ENCODE assay signal across 19 cellular contexts in the genomic region with DNA sequence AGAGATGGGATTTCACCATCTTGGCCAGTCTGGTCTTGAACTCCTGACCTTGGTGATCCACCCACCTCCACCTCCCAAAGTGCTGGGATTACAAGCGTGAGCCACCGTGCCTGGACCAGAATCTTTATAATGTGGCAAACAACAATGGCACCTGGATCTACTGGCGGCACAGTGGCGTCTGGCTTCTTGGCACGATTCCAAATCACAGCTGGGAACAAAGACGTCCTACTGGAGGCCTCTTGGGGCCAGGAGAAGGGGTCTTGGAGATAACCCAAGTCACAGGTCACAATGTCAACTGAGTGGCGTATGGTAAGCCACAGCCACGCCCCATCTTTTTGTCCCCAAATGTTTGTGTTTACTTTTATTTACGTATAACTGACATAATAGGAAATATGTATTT.
DNase-seq lines count a peak whose midpoint lies in the region; ATAC-seq and TF ChIP-seq lines count a peak whose summit lies in the region.
"Had no signal": no experiment of that assay in that cellular context is flagged by ENCODE, and none has a peak within 500 bp of the region (broad histone marks: within the 10 kb centered on the region; RNA-seq: fewer than 3 reads in every experiment).

No MANE protein-coding gene starts in this region.

- H3K36me3 ChIP-seq in tibial artery: no peaks in the 10 kb centered on the region
- no peaks in the 10 kb centered on the region for H3K36me3 ChIP-seq in mucosa of descending colon (ENCODE audit: low read depth)
- H3K36me3 ChIP-seq: gastrocnemius medialis, suprapubic skin had no signal

- ATAC-seq in mucosa of descending colon: no peak
- ATAC-seq: gastrocnemius medialis, left colon had no signal

- intact Hi-C loops in tibial artery (cut with DNase I; ENCODE audit: low total_unique reads) (no loop called here), mucosa of descending colon (cut with DNase I, micrococcal nuclease) (no loop called here)

- H3K9me3 ChIP-seq in tibial artery (no peaks in the 10 kb centered on the region), mucosa of descending colon (no peaks in the 10 kb centered on the region)
- H3K9me3 ChIP-seq: gastrocnemius medialis, suprapubic skin had no signal

- DNase-seq in DMS79 treated with DMSO at 0.1 percent for 48 hours (lab: John Stamatoyannopoulos, UW): peak; percentile 94
- DNase-seq in NCI-H146 (lab: John Stamatoyannopoulos, UW): peak; percentile 89
- peak; percentile 62 for DNase-seq in NCI-H2196 treated with DMSO at 0.1 percent for 48 hours (lab: John Stamatoyannopoulos, UW; ENCODE audit: unreplicated experiment)
- DNase-seq in SHP77 (lab: John Stamatoyannopoulos, UW): peak; percentile 55 to 83
- no peak for DNase-seq in tibial artery
- no peak for DNase-seq in midbrain (lab: John Stamatoyannopoulos, UW)
- DNase-seq in activated gamma-delta T cell treated with Interleukin-2 at 50 U/mL for 16 hours: no peak
- DNase-seq in mucosa of descending colon: no peak
- DNase-seq: activated CD4-positive, alpha-beta T cell treated with anti-CD3 and anti-CD28 coated beads, Interleukin-2, amount 50 U/mL, for 1 hour; activated CD8-positive, alpha-beta memory T cell treated with anti-CD3 and anti-CD28 coated beads, Interleukin-2, amount 50 U/mL, for 48 hours; activated gamma-delta T cell; amniotic stem cell; dorsolateral prefrontal cortex; erythroblast; gastrocnemius medialis; left colon; SW 1271 had no signal

- H3K27me3 ChIP-seq in tibial artery: peaks cover 0 to 64% of the 10 kb centered on the region in 2 donors

- no peaks in the 10 kb centered on the region for H3K4me1 ChIP-seq in tibial artery
- no peaks in the 10 kb centered on the region for H3K4me1 ChIP-seq in mucosa of descending colon (ENCODE audit: low read depth)
- H3K4me1 ChIP-seq: gastrocnemius medialis had no signal

- H3K4me3 ChIP-seq in tibial artery: no peak overlapping the region
- H3K4me3 ChIP-seq in mucosa of descending colon: no peak overlapping the region
- H3K4me3 ChIP-seq: dorsolateral prefrontal cortex, gastrocnemius medialis, suprapubic skin had no signal

- TF ChIP-seq CTCF in tibial artery (IDR thresholded peaks at IDR 0.05) (no peak), mucosa of descending colon (IDR thresholded peaks at IDR 0.05) (no peak)

- no peak overlapping the region for H3K27ac ChIP-seq in tibial artery
- H3K27ac ChIP-seq: dorsolateral prefrontal cortex, gastrocnemius medialis, RWPE1, suprapubic skin had no signal

Comparison
In these comparisons a context has a peak if more than half of its experiments do, and no peak if none do; other contexts are left out.
1. DNase-seq: peak in DMS79 treated with DMSO at 0.1 percent for 48 hours (single experiment), NCI-H146 (single experiment), NCI-H2196 treated with DMSO at 0.1 percent for 48 hours (single experiment) and SHP77 (2 of 2); none in tibial artery (0 of 2), midbrain (single experiment), activated gamma-delta T cell treated with Interleukin-2 at 50 U/mL for 16 hours (single experiment) and mucosa of descending colon (0 of 3).